Comparison of ENCODE assay signal across 25 cellular contexts in genomic region chr4:142242156-142242555, GRCh38.
DNase-seq lines count a peak whose midpoint lies in the region; ATAC-seq and TF ChIP-seq lines count a peak whose summit lies in the region.
"Had no signal": no experiment of that assay in that cellular context is flagged by ENCODE, and none has a peak within 500 bp of the region (broad histone marks: within the 10 kb centered on the region; RNA-seq: fewer than 3 reads in every experiment).

No MANE protein-coding gene starts in this region.

- no peaks in the 10 kb centered on the region for H4K20me1 ChIP-seq in BLaER1

- TF ChIP-seq POLR2A in lower leg skin (IDR thresholded peaks at IDR 0.05): no peak

- intact Hi-C loops in CD4-positive, alpha-beta memory T cell (cut with micrococcal nuclease): no loop called here
- intact Hi-C loops in lower leg skin (cut with DNase I; ENCODE audit: low total_unique reads): no loop called here

- H3K36me3 ChIP-seq in BLaER1: no peaks in the 10 kb centered on the region
- H3K36me3 ChIP-seq in CD4-positive, alpha-beta memory T cell (ENCODE audit: insufficient read depth, low read length): peaks cover under 1% of the 10 kb centered on the region
- H3K36me3 ChIP-seq: BE2C, MG63 had no signal

- 26 to 28% methylated on average over 2 of the region's 2 CpGs for WGBS in lower leg skin, 2 donors

- H3K4me3 Mint-ChIP-seq in CD4-positive, alpha-beta memory T cell: no peak overlapping the region
- no peak overlapping the region for H3K4me3 Mint-ChIP-seq in activated T-helper 17 cell treated with anti-CD3 and anti-CD28 coated beads, Interleukin-2, amount 50 U/mL, for 72 hours
- H3K4me3 Mint-ChIP-seq: CD8-positive, alpha-beta memory T cell had no signal

- no peak for ATAC-seq in activated T-helper 17 cell treated with anti-CD3 and anti-CD28 coated beads, Interleukin-2, amount 50 U/mL, for 72 hours (replicated peaks)
- ATAC-seq: A549, PC-3, Right ventricle myocardium inferior, SK-N-SH treated with all-trans-retinoic acid at 6 μM for 48 hours had no signal

- H3K4me3 ChIP-seq in BLaER1: no peak overlapping the region
- no peak overlapping the region for H3K4me3 ChIP-seq in CD4-positive, alpha-beta memory T cell (ENCODE audit: low read length in 2 of 2)
- H3K4me3 ChIP-seq in fibroblast of mammary gland (ENCODE audit: control insufficient read depth, low read depth, low read length): no peak overlapping the region
- no peak overlapping the region for H3K4me3 ChIP-seq in lower leg skin (ENCODE audit: low read depth, poor library complexity, severe bottlenecking)
- H3K4me3 ChIP-seq: A549, MG63, SJCRH30 had no signal

- H3K27ac ChIP-seq in BLaER1: no peak overlapping the region
- H3K27ac ChIP-seq in CD4-positive, alpha-beta memory T cell (ENCODE audit: low read depth, low read length): no peak overlapping the region
- H3K27ac ChIP-seq: A549, SJCRH30 had no signal

- H3K27ac Mint-ChIP-seq in CD4-positive, alpha-beta memory T cell: peak overlapping the region in 6 of 7 donors; percentile 11 to 57 (median 38)
- peak overlapping the region; percentile 31 for H3K27ac Mint-ChIP-seq in activated T-helper 17 cell treated with anti-CD3 and anti-CD28 coated beads, Interleukin-2, amount 50 U/mL, for 72 hours

- no peaks in the 10 kb centered on the region for H3K27me3 ChIP-seq in BLaER1
- no peaks in the 10 kb centered on the region for H3K27me3 ChIP-seq in CD4-positive, alpha-beta memory T cell (ENCODE audit: insufficient read depth, low read length)
- H3K27me3 ChIP-seq: BE2C, MG63, SJCRH30 had no signal

- DNase-seq in CD4-positive, alpha-beta memory T cell: no peak
- DNase-seq in fibroblast of mammary gland (ENCODE audit: low read depth) (peak; percentile 17), lower leg skin (ENCODE audit: low spot score in 2 of 2) (no peak), GOT3 (lab: John Stamatoyannopoulos, UW) (no peak), activated T-cell treated with anti-CD3 and anti-CD28 coated beads for 4 hours (no peak)
- DNase-seq: BE2C; CD8-positive, alpha-beta memory T cell; DMS 273 treated with DMSO at 0.1 percent for 48 hours; DMS79 treated with DMSO at 0.1 percent for 48 hours; GF-D8; KBM-7; MG63; NCI-H1105 treated with DMSO at 0.1 percent for 48 hours; NCI-H146; NCI-H2029; NCI-H446; NCI-H524 treated with DMSO at 0.1 percent for 48 hours; NK-92 treated with Interleukin-12 subunit alpha and Interleukin-12 subunit beta, amount 100 ng/mL, for 24 hours; PC-3 had no signal

- no peak overlapping the region for H3K9ac ChIP-seq in BLaER1

- TF ChIP-seq CTCF in fibroblast of mammary gland (conservative IDR thresholded peaks at IDR 0.05; ENCODE audit: control insufficient read depth, insufficient read depth, low read depth, low read length) (no peak), lower leg skin (IDR thresholded peaks at IDR 0.05) (no peak)

- CTCF ChIA-PET in CD4-positive, alpha-beta memory T cell (lab: Charles Lee; ENCODE audit: partially characterized antibody): no interaction called here

- peaks cover 11% of the 10 kb centered on the region for H3K4me1 ChIP-seq in BLaER1
- H3K4me1 ChIP-seq in CD4-positive, alpha-beta memory T cell (ENCODE audit: insufficient read depth, low read length): no peaks in the 10 kb centered on the region
- H3K4me1 ChIP-seq: BE2C had no signal

- peaks cover 0 to 3% (median 0%) of the 10 kb centered on the region in 8 donors for H3K9me3 Mint-ChIP-seq in CD4-positive, alpha-beta memory T cell
- H3K9me3 Mint-ChIP-seq in activated T-helper 17 cell treated with anti-CD3 and anti-CD28 coated beads, Interleukin-2, amount 50 U/mL, for 72 hours: peaks cover 5% of the 10 kb centered on the region
- H3K9me3 Mint-ChIP-seq: CD8-positive, alpha-beta memory T cell had no signal

- H3K4me2 ChIP-seq in BLaER1: peak overlapping the region; percentile 34; the same call in 1 of the 2 replicates
- H3K4me2 ChIP-seq: A549 had no signal

- H3K4me1 Mint-ChIP-seq in CD4-positive, alpha-beta memory T cell: peaks cover 35 to 57% (median 49%) of the 10 kb centered on the region in 4 donors
- peaks cover 39% of the 10 kb centered on the region for H3K4me1 Mint-ChIP-seq in activated T-helper 17 cell treated with anti-CD3 and anti-CD28 coated beads, Interleukin-2, amount 50 U/mL, for 72 hours

- H3K36me3 Mint-ChIP-seq in CD4-positive, alpha-beta memory T cell: peaks cover 50 to 59% of the 10 kb centered on the region in 2 donors
- H3K36me3 Mint-ChIP-seq in activated T-helper 17 cell treated with anti-CD3 and anti-CD28 coated beads, Interleukin-2, amount 50 U/mL, for 72 hours (ENCODE audit: low read depth): peaks cover 62% of the 10 kb centered on the region

- no peaks in the 10 kb centered on the region for H3K9me3 ChIP-seq in BLaER1
- H3K9me3 ChIP-seq in CD4-positive, alpha-beta memory T cell (ENCODE audit: control insufficient read depth in 1 of 2, low read length in 2 of 2): no peaks in the 10 kb centered on the region
- H3K9me3 ChIP-seq: BE2C, MG63, SJCRH30 had no signal

- H3K27me3 Mint-ChIP-seq in CD4-positive, alpha-beta memory T cell: no peaks in the 10 kb centered on the region
- H3K27me3 Mint-ChIP-seq in activated T-helper 17 cell treated with anti-CD3 and anti-CD28 coated beads, Interleukin-2, amount 50 U/mL, for 72 hours: no peaks in the 10 kb centered on the region
- H3K27me3 Mint-ChIP-seq: CD8-positive, alpha-beta memory T cell had no signal

- POLR2A ChIA-PET in CD4-positive, alpha-beta memory T cell (lab: Charles Lee; ENCODE audit: partially characterized antibody): interaction anchor here (0.7 to 1.5 kb wide), 5 partner anchors 18 to 325 kb away, joined by 3 to 4 read pairs (median 4); no protein-coding TSS in a partner anchor
